22 cellular contexts compared by ENCODE assay signal in the genomic region with DNA sequence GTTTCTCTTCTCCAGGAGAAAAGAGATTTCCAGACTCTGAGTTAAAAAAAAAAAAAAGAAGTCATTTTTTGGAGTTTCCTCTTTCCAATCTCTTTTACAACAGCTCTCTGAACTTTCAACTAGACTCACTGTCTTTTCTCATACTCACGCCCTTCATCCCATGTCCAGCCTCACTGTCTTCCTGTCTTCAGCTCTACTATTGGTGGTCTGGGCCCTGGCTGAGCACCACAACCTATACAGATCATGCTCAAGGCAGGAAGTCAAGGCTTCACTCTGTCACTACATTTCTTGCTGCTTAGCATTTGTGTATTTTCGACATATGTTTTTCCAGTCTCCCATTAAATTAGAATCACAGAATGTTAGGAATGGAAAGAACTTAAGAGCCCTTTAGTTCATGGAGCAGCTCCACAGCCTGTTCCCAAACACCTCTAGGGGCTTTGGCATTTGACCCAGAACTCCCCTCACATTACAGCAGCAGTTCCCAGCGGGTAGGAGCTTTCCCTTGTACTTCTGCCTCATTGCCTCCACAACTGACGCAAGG.
DNase-seq lines count a peak whose midpoint lies in the region; ATAC-seq and TF ChIP-seq lines count a peak whose summit lies in the region.
"Had no signal": no experiment of that assay in that cellular context is flagged by ENCODE, and none has a peak within 500 bp of the region (broad histone marks: within the 10 kb centered on the region; RNA-seq: fewer than 3 reads in every experiment).

No MANE protein-coding gene starts in this region.

- H3K27me3 ChIP-seq in IMR-90 (ENCODE audit: control insufficient read depth, insufficient read depth, low read length) (no peaks in the 10 kb centered on the region), esophagus squamous epithelium (no peaks in the 10 kb centered on the region), osteoblast (ENCODE audit: insufficient read depth, low read length) (no peaks in the 10 kb centered on the region)
- H3K27me3 ChIP-seq: BE2C, spleen, stomach, transverse colon had no signal

- no peak overlapping the region for H3K9ac ChIP-seq in IMR-90 (ENCODE audit: low read depth, low read length)

- H3K27me3 Mint-ChIP-seq in activated T-helper 1 cell treated with anti-CD3 and anti-CD28 coated beads, Interleukin-12 subunit alpha, Interleukin-12 subunit beta, Interleukin-2, Interleukin-4 antibody, amounts not matched to agents 30 ng/mL and 10 ng/mL and 1 ng/mL, durations not matched to agents 14 hours and 24 hours and 36 hours (ENCODE audit: insufficient read depth) = peaks cover 1% of the 10 kb centered on the region

- TF ChIP-seq CTCF in IMR-90 (conservative IDR thresholded peaks at IDR 0.05; ENCODE audit: low read depth, low read length) (no peak), esophagus squamous epithelium (IDR thresholded peaks at IDR 0.05) (no peak), osteoblast (IDR thresholded peaks at IDR 0.05; ENCODE audit: extremely low read depth, low read depth, low read length) (no peak)

- no TSS peak for BruUV-seq in IMR-90 (replicated peaks; lab: Mats Ljungman, UMichigan)

- no peak overlapping the region for H3K27ac Mint-ChIP-seq in activated T-helper 1 cell treated with anti-CD3 and anti-CD28 coated beads, Interleukin-12 subunit alpha, Interleukin-12 subunit beta, Interleukin-2, Interleukin-4 antibody, amounts not matched to agents 30 ng/mL and 10 ng/mL and 1 ng/mL, durations not matched to agents 14 hours and 24 hours and 36 hours
- H3K27ac Mint-ChIP-seq: immature natural killer cell, WTC11 had no signal

- in situ Hi-C loops in IMR-90 (cut with MboI; ENCODE audit: low sequenced_read_pairs) = no loop called here

- H4K91ac ChIP-seq in IMR-90 (ENCODE audit: insufficient read depth, low read depth, low read length) = peak overlapping the region; percentile 53; the same call in 1 of the 2 replicates

- peak overlapping the region; percentile 89 for H2AFZ ChIP-seq in IMR-90 (replicated peaks; ENCODE audit: low read length, poor library complexity)
- peak overlapping the region; percentile 85 for H2AFZ ChIP-seq in osteoblast (ENCODE audit: low read length)

- H3K4me2 ChIP-seq in IMR-90 (ENCODE audit: low read depth, low read length) (no peak overlapping the region), osteoblast (ENCODE audit: insufficient read depth, low read length) (no peak overlapping the region)

- intact Hi-C loops in IMR-90 (cut with micrococcal nuclease) (loop anchor here (5.0 kb wide), 1 partner anchor 108 kb away; a partner anchor contains a TSS), esophagus squamous epithelium (cut with DNase I) (no loop called here)
- intact Hi-C loops in activated T-helper 1 cell treated with anti-CD3 and anti-CD28 coated beads, Interleukin-12 subunit alpha, Interleukin-12 subunit beta, Interleukin-2, Interleukin-4 antibody, amounts not matched to agents 30 ng/mL and 10 ng/mL and 1 ng/mL, durations not matched to agents 14 hours and 24 hours and 36 hours (cut with micrococcal nuclease) = no loop called here

- H4K8ac ChIP-seq in IMR-90 (ENCODE audit: low read depth in 2 of 2, low read length in 2 of 2) = peak overlapping the region; percentile 22 to 67; a peak in 2 of 4 replicates

- no peak overlapping the region for H3K4me3 Mint-ChIP-seq in activated T-helper 1 cell treated with anti-CD3 and anti-CD28 coated beads, Interleukin-12 subunit alpha, Interleukin-12 subunit beta, Interleukin-2, Interleukin-4 antibody, amounts not matched to agents 30 ng/mL and 10 ng/mL and 1 ng/mL, durations not matched to agents 14 hours and 24 hours and 36 hours
- H3K4me3 Mint-ChIP-seq: immature natural killer cell, WTC11 had no signal

- no peaks in the 10 kb centered on the region for H3K9me3 ChIP-seq in IMR-90 (ENCODE audit: control insufficient read depth, insufficient read depth, low read length)
- no peaks in the 10 kb centered on the region for H3K9me3 ChIP-seq in esophagus squamous epithelium
- H3K9me3 ChIP-seq in osteoblast (ENCODE audit: low read depth, low read length) = no peaks in the 10 kb centered on the region
- H3K9me3 ChIP-seq: BE2C, spleen, stomach, transverse colon had no signal

- peaks cover 9% of the 10 kb centered on the region for H3K9me1 ChIP-seq in IMR-90 (ENCODE audit: insufficient read depth, low read length)

- POLR2A ChIA-PET in IMR-90 (lab: Charles Lee; ENCODE audit: unreplicated experiment) = no interaction called here

- peak overlapping the region; percentile 75 for H3K14ac ChIP-seq in IMR-90 (replicated peaks; ENCODE audit: low read depth, low read length)

- no peak for ATAC-seq in IMR-90 (ENCODE audit: low read depth)
- ATAC-seq: WTC11 had no signal

- no peaks in the 10 kb centered on the region for H3K9me3 Mint-ChIP-seq in activated T-helper 1 cell treated with anti-CD3 and anti-CD28 coated beads, Interleukin-12 subunit alpha, Interleukin-12 subunit beta, Interleukin-2, Interleukin-4 antibody, amounts not matched to agents 30 ng/mL and 10 ng/mL and 1 ng/mL, durations not matched to agents 14 hours and 24 hours and 36 hours
- H3K9me3 Mint-ChIP-seq: immature natural killer cell, WTC11 had no signal

- H2AK5ac ChIP-seq in IMR-90 (ENCODE audit: low read depth, low read length) = peak overlapping the region; percentile 74

- dilution Hi-C loops in IMR-90 (cut with HindIII; ENCODE audit: low sequenced_read_pairs, unreplicated experiment) = no loop called here

- no peak overlapping the region for H3K56ac ChIP-seq in IMR-90 (ENCODE audit: extremely low read depth, insufficient read depth, low read length)

- H3K4ac ChIP-seq in IMR-90 (ENCODE audit: low read depth, low read length) = peak overlapping the region; percentile 68; the same call in 1 of the 2 replicates

- H3K23ac ChIP-seq in IMR-90 (ENCODE audit: low read depth, low read length) = 0 out of 2 replicates have a peak overlapping the region, but pooled peaks have one; percentile 3

- H3K36me3 ChIP-seq in IMR-90 (ENCODE audit: control insufficient read depth, insufficient read depth, low read length) (no peaks in the 10 kb centered on the region), esophagus squamous epithelium (no peaks in the 10 kb centered on the region), osteoblast (ENCODE audit: insufficient read depth, low read length) (no peaks in the 10 kb centered on the region)
- H3K36me3 ChIP-seq: BE2C, spleen, stomach, transverse colon had no signal

- peak overlapping the region; percentile 73; the same call in 1 of the 3 replicates for H2BK15ac ChIP-seq in IMR-90 (ENCODE audit: low read depth, low read length)

- CTCF ChIA-PET in IMR-90 (lab: Yijun Ruan, JAX) = no interaction called here

- H3K4me1 ChIP-seq in IMR-90 (ENCODE audit: control insufficient read depth, insufficient read depth, low read length) (peaks cover 10% of the 10 kb centered on the region), esophagus squamous epithelium (peaks cover 0 to 33% (median 18%) of the 10 kb centered on the region in 3 donors), osteoblast (ENCODE audit: insufficient read depth, low read length) (peaks cover 12% of the 10 kb centered on the region)
- H3K4me1 ChIP-seq: BE2C, stomach had no signal

- TF ChIP-seq POLR2A in IMR-90 (IDR thresholded peaks at IDR 0.05; ENCODE audit: low read depth, low read length) (no peak), esophagus squamous epithelium (IDR thresholded peaks at IDR 0.05) (no peak)

- no peaks in the 10 kb centered on the region for H3K79me2 ChIP-seq in osteoblast (ENCODE audit: insufficient read depth, low read length)

- H3K4me1 Mint-ChIP-seq in activated T-helper 1 cell treated with anti-CD3 and anti-CD28 coated beads, Interleukin-12 subunit alpha, Interleukin-12 subunit beta, Interleukin-2, Interleukin-4 antibody, amounts not matched to agents 30 ng/mL and 10 ng/mL and 1 ng/mL, durations not matched to agents 14 hours and 24 hours and 36 hours (ENCODE audit: low read depth) = peaks cover 13% of the 10 kb centered on the region
- H3K4me1 Mint-ChIP-seq: immature natural killer cell, WTC11 had no signal

- H2BK120ac ChIP-seq in IMR-90 (ENCODE audit: low read depth, low read length) = peak overlapping the region; percentile 53

- H2BK20ac ChIP-seq in IMR-90 (ENCODE audit: low read depth, low read length) = peak overlapping the region; percentile 54

- no peaks in the 10 kb centered on the region for H4K20me1 ChIP-seq in IMR-90 (ENCODE audit: insufficient read depth, low read length)
- no peaks in the 10 kb centered on the region for H4K20me1 ChIP-seq in osteoblast (ENCODE audit: insufficient read depth, low read length)

- TF ChIP-seq RAD21 in IMR-90 (IDR thresholded peaks at IDR 0.05; ENCODE audit: low read length) = no peak

- peak overlapping the region; percentile 70 for H2BK5ac ChIP-seq in IMR-90 (ENCODE audit: low read depth, low read length, poor library complexity, severe bottlenecking)

- WGBS in IMR-90 (ENCODE audit: extremely low coverage in 2 of 2, insufficient read length in 1 of 2), 2 experiments = 100% methylated on average over 1 of the region's 4 CpGs; no CpG with 5 or more reads in 1 of the 2 experiments
- 60 to 61% methylated on average over 4 of the region's 4 CpGs for WGBS in esophagus squamous epithelium, 2 donors

- H3K79me1 ChIP-seq in IMR-90 (ENCODE audit: low read depth in 1 of 2, low read length in 2 of 2) = no peaks in the 10 kb centered on the region

- H3K36me3 Mint-ChIP-seq in activated T-helper 1 cell treated with anti-CD3 and anti-CD28 coated beads, Interleukin-12 subunit alpha, Interleukin-12 subunit beta, Interleukin-2, Interleukin-4 antibody, amounts not matched to agents 30 ng/mL and 10 ng/mL and 1 ng/mL, durations not matched to agents 14 hours and 24 hours and 36 hours (ENCODE audit: low read depth) = peaks cover 7% of the 10 kb centered on the region
- H3K36me3 Mint-ChIP-seq: immature natural killer cell, WTC11 had no signal

- H4K5ac ChIP-seq in IMR-90 (ENCODE audit: low read depth, low read length) = peak overlapping the region; percentile 55

- H3K18ac ChIP-seq in IMR-90 (ENCODE audit: low read depth, low read length) = peak overlapping the region; percentile 37

- DNase-seq in EH (ENCODE audit: low read depth) = peak; percentile 82
- DNase-seq in IMR-90 = peak; percentile 7
- DNase-seq in esophagus squamous epithelium (lab: John Stamatoyannopoulos, UW) = no peak
- DNase-seq in osteoblast (ENCODE audit: insufficient read length, low spot score, missing footprints) = no peak
- no peak for DNase-seq in NCI-H345 (lab: John Stamatoyannopoulos, UW)
- no peak for DNase-seq in dermis blood vessel endothelial cell
- no peak for DNase-seq in activated T-helper 1 cell treated with anti-CD3 and anti-CD28 coated beads, Interleukin-12 subunit alpha, Interleukin-12 subunit beta, Interleukin-2, Interleukin-4 antibody, amounts not matched to agents 30 ng/mL and 10 ng/mL and 1 ng/mL, durations not matched to agents 14 hours and 24 hours and 36 hours (ENCODE audit: low spot score)
- DNase-seq in central memory CD4-positive, alpha-beta T cell = no peak
- DNase-seq: activated CD4-positive, alpha-beta T cell treated with anti-CD3 and anti-CD28 coated beads, Interleukin-2, amount 50 U/mL, for 4 hours; activated gamma-delta T cell; BE2C; COR-L47; immature natural killer cell; NCI-H146; NCI-H524; spleen; stimulated activated CD4-positive, alpha-beta T cell treated with anti-CD3 and anti-CD28 coated beads, Interleukin-4, amount 100 ng/mL, for 4 hours; stomach; transverse colon had no signal

- H2AK9ac ChIP-seq in IMR-90 (replicated peaks; ENCODE audit: low read depth, low read length, poor library complexity) = no peak overlapping the region

- H3K27ac ChIP-seq in IMR-90 (ENCODE audit: insufficient read depth, low read length) = no peak overlapping the region; the same call in 1 of the 2 replicates
- peak overlapping the region; percentile 79 to 86 (median 81) for H3K27ac ChIP-seq in esophagus squamous epithelium
- H3K27ac ChIP-seq in osteoblast (ENCODE audit: low read depth, low read length) = peak overlapping the region; percentile 72
- H3K27ac ChIP-seq: HL-60, SK-N-MC, spleen, stomach, transverse colon had no signal

- H3K4me3 ChIP-seq in IMR-90 (ENCODE audit: insufficient read depth, low read depth, low read length) = no peak overlapping the region
- no peak overlapping the region for H3K4me3 ChIP-seq in esophagus squamous epithelium
- H3K4me3 ChIP-seq in osteoblast (ENCODE audit: insufficient read depth, low read length) = no peak overlapping the region
- H3K4me3 ChIP-seq: SK-N-MC, spleen, stomach, transverse colon had no signal

Comparison
In these comparisons a context has a peak if more than half of its experiments do, and no peak if none do; other contexts are left out.
1. DNase-seq: peak in EH (single experiment) and IMR-90 (single experiment); none in esophagus squamous epithelium (single experiment), osteoblast (single experiment), NCI-H345 (single experiment), dermis blood vessel endothelial cell (single experiment), activated T-helper 1 cell treated with anti-CD3 and anti-CD28 coated beads, Interleukin-12 subunit alpha, Interleukin-12 subunit beta, Interleukin-2, Interleukin-4 antibody, amounts not matched to agents 30 ng/mL and 10 ng/mL and 1 ng/mL, durations not matched to agents 14 hours and 24 hours and 36 hours (single experiment) and central memory CD4-positive, alpha-beta T cell (single experiment).